In the genomic region with DNA sequence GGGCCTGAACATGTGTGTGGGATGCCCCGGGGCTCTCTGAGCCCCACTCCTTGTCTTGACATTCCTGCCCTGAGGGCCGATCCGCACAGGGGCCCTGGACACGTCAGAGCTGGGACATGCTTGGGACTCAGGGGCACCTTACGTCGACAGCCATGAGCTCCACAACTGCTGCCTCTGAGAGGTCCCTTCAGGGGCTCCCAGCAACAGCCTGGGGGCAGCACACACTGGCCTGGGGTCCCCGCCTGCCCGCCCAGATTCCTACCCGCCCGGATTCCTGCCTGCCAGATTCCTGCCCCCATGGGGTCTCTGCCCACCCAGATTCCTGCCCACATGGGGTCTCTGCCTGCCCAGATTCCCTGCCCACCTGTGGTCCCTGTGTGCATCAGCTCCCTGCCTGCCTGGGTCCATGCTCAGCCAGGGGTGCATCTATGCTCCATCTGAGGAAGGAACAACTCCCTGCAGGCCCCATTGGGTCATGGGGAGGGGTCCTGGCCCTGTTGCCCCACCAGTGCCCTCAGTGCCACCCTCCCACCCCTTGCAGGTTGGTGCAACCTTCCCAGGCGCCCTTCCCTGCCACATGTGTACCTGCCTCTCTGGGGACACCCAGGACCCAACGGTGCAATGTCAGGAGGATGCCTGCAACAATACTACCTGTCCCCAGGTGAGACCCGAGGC, we compare ENCODE assay signal across 20 cellular contexts. TPM values are rescaled to one million over a fixed set of nuclear protein-coding genes. Genes with fewer than 3 reads are reported as not detected.
DNase-seq lines count a peak whose midpoint lies in the region; ATAC-seq lines count a peak whose summit lies in the region.
"Had no signal": no experiment of that assay in that cellular context is flagged by ENCODE, and none has a peak within 500 bp of the region (broad histone marks: within the 10 kb centered on the region; RNA-seq: fewer than 3 reads in every experiment).

No MANE protein-coding gene starts in this region.

- no peak for ATAC-seq in Right ventricle myocardium inferior
- ATAC-seq: A549 had no signal

- peaks cover 2% of the 10 kb centered on the region for H3K79me1 ChIP-seq in neuronal stem cell (ENCODE audit: low read depth, low read length)

- H4K20me1 ChIP-seq in GM23248 (ENCODE audit: insufficient read depth), result no peaks in the 10 kb centered on the region

- no peaks in the 10 kb centered on the region for H3K4me1 ChIP-seq in GM23248 (ENCODE audit: insufficient read depth)
- H3K4me1 ChIP-seq in neuronal stem cell (ENCODE audit: control insufficient read depth in 2 of 2, insufficient read depth in 1 of 2, low read depth in 1 of 2, low read length in 2 of 2), result peaks cover 6 to 15% of the 10 kb centered on the region in 2 donors
- H3K4me1 ChIP-seq: HAP-1 had no signal

- no peak overlapping the region for H3K18ac ChIP-seq in neuronal stem cell (ENCODE audit: low read length)

- no peak overlapping the region for H2BK12ac ChIP-seq in neuronal stem cell (ENCODE audit: low read length)

- intact Hi-C loops in Right ventricle myocardium inferior (cut with DNase I) (no loop called here), cardiac septum (cut with DNase I) (no loop called here)

- H2BK5ac ChIP-seq in neuronal stem cell (ENCODE audit: low read length), result peak overlapping the region; percentile 0

- no peak overlapping the region for H2BK15ac ChIP-seq in neuronal stem cell (ENCODE audit: low read length)

- H2AK5ac ChIP-seq in neuronal stem cell (ENCODE audit: low read depth, low read length), result peak overlapping the region; percentile 84

- H3K36me3 ChIP-seq in GM23248 (ENCODE audit: low read depth), result no peaks in the 10 kb centered on the region
- H3K36me3 ChIP-seq in neuronal stem cell (replicated peaks in 1 of 2; ENCODE audit: control insufficient read depth in 2 of 2, insufficient read depth in 2 of 2, low read length in 2 of 2), result no peaks in the 10 kb centered on the region
- H3K36me3 ChIP-seq: HAP-1 had no signal

- H4K8ac ChIP-seq in neuronal stem cell (ENCODE audit: low read depth, low read length), result no peak overlapping the region

- H2AFZ ChIP-seq in GM23248 (no peak overlapping the region), neuronal stem cell (ENCODE audit: low read length) (no peak overlapping the region)

- H2BK120ac ChIP-seq in neuronal stem cell (ENCODE audit: low read depth, low read length), result no peak overlapping the region

- no peaks in the 10 kb centered on the region for H3F3A ChIP-seq in GM23248 (ENCODE audit: insufficient read depth)

- H3K27ac ChIP-seq in GM23248, result no peak overlapping the region
- no peak overlapping the region for H3K27ac ChIP-seq in neuronal stem cell (replicated peaks; ENCODE audit: low read length)
- H3K27ac ChIP-seq: 22Rv1, A549, C4-2B, HL-60 had no signal

- H3K9me2 ChIP-seq in GM23248 (ENCODE audit: insufficient read depth), result no peaks in the 10 kb centered on the region

- DNase-seq in Right ventricle myocardium inferior (ENCODE audit: missing footprints), result peak; percentile 44
- DNase-seq in cardiac septum (ENCODE audit: low spot score), result no peak
- DNase-seq in GM23248, result peak; percentile 12
- peak; percentile 14 for DNase-seq in RPMI7951 (ENCODE audit: low read depth)
- DNase-seq in neuronal stem cell (ENCODE audit: low spot score), result no peak
- DNase-seq in activated T-cell treated with anti-CD3 and anti-CD28 coated beads, Interleukin-2, amount 50 U/mL, for 1 hour, result no peak
- DNase-seq in OCI-M2 (lab: John Stamatoyannopoulos, UW; ENCODE audit: unreplicated experiment), result no peak
- DNase-seq in NCI-H345 (lab: John Stamatoyannopoulos, UW), result no peak
- DNase-seq: AML-193; Caco-2; CD4-positive, alpha-beta T cell; GF-D8; HFFc6 had no signal

- in situ Hi-C loops in GM23248 (cut with MboI), result no loop called here

- no peak overlapping the region for H3K4me2 ChIP-seq in GM23248 (ENCODE audit: unreplicated experiment)
- no peak overlapping the region for H3K4me2 ChIP-seq in neuronal stem cell (ENCODE audit: insufficient read depth, low read length, poor library complexity, severe bottlenecking)
- H3K4me2 ChIP-seq: A549 had no signal

- no peak overlapping the region for H4K91ac ChIP-seq in neuronal stem cell (ENCODE audit: low read depth, low read length, poor library complexity)

- H3K27me3 ChIP-seq in GM23248 (replicated peaks; ENCODE audit: insufficient read depth), result no peaks in the 10 kb centered on the region
- H3K27me3 ChIP-seq in neuronal stem cell (ENCODE audit: control insufficient read depth in 3 of 3, insufficient read depth in 3 of 3, low read depth in 1 of 3, low read length in 3 of 3), result no peaks in the 10 kb centered on the region

- H3K9me3 ChIP-seq in GM23248 (ENCODE audit: low read depth) (no peaks in the 10 kb centered on the region), neuronal stem cell (replicated peaks in 1 of 2; ENCODE audit: control insufficient read depth in 2 of 2, insufficient read depth in 1 of 2, low read depth in 1 of 2, low read length in 2 of 2) (no peaks in the 10 kb centered on the region)
- H3K9me3 ChIP-seq: A549, Caco-2, HAP-1 had no signal

- H3K4me3 ChIP-seq in GM23248 (no peak overlapping the region), neuronal stem cell (ENCODE audit: low read length in 2 of 2) (no peak overlapping the region)
- H3K4me3 ChIP-seq: A549, HAP-1 had no signal

- no peak overlapping the region for H3K14ac ChIP-seq in neuronal stem cell (ENCODE audit: low read length)

- H3K23ac ChIP-seq in neuronal stem cell (ENCODE audit: low read depth, low read length, poor library complexity), result no peak overlapping the region

- H3K9ac ChIP-seq in GM23248 (no peak overlapping the region), neuronal stem cell (ENCODE audit: low read depth, low read length, poor library complexity) (peak overlapping the region; percentile 44)

- no peaks in the 10 kb centered on the region for H3K79me2 ChIP-seq in GM23248 (ENCODE audit: insufficient read depth)

- no peak overlapping the region for H3K4ac ChIP-seq in neuronal stem cell (ENCODE audit: low read length)

- 36 to 37% methylated on average over 10 to 13 of the region's 13 CpGs for WGBS in GM23248 (ENCODE audit: low coverage in 1 of 2, low lambda C conversion rate in 2 of 2, missing lambda C conversion rate in 2 of 2), 2 experiments
- WGBS in neuronal stem cell (ENCODE audit: extremely low coverage in 2 of 2, insufficient read length in 2 of 2, insufficient replicate concordance in 1 of 2), 2 donors, result no CpG with 5 or more reads among the region's 13 CpGs

RNA-seq across cellular contexts. Expression of gene MUC5B, which starts 35.7 kb away (rescaled TPM):
- total RNA-seq in Right ventricle myocardium inferior (not detected), cardiac septum (not detected)
- not detected in 2 replicates for total RNA-seq in GM23248 (2014; rRNA removed; shearing (Covaris generic))
- polyA plus RNA-seq in GM23248 (2016; fragmentation: Nextera tagmentation; extraction: Ambion mirVana), result not detected in 2 replicates
- not detected in 2 replicates for total RNA-seq in RPMI7951 (2014; rRNA removed; shearing (Covaris generic))
- polyA plus RNA-seq in neuronal stem cell (2013, experiment 1 of 2), result 0.01 TPM
- under 0.01 TPM for polyA plus RNA-seq in neuronal stem cell (2013, experiment 2 of 2)
- total RNA-seq: Caco-2; CD4-positive, alpha-beta T cell; H4; HFFc6 had no signal
- polyA plus RNA-seq: BJ had no signal

RNA-seq across cellular contexts. Expression of gene TOLLIP, which starts 50.9 kb away (rescaled TPM):
- total RNA-seq in Right ventricle myocardium inferior, result 46.8 TPM
- 46.9 TPM for total RNA-seq in cardiac septum
- total RNA-seq in GM23248 (2014; rRNA removed; shearing (Covaris generic)), result 27.3 and 41.7 TPM in 2 replicates
- 53.6 and 57.7 TPM in 2 replicates for polyA plus RNA-seq in GM23248 (2016; fragmentation: Nextera tagmentation; extraction: Ambion mirVana)
- 8.9 and 11.8 TPM in 2 replicates for total RNA-seq in RPMI7951 (2014; rRNA removed; shearing (Covaris generic))
- 16.5 TPM for polyA plus RNA-seq in neuronal stem cell (2013, experiment 1 of 2)
- polyA plus RNA-seq in neuronal stem cell (2013, experiment 2 of 2), result 15.3 TPM

Comparison
In these comparisons a context has a peak if more than half of its experiments do, and no peak if none do; other contexts are left out.
1. DNase-seq: peak in Right ventricle myocardium inferior (single experiment), GM23248 (single experiment) and RPMI7951 (single experiment); none in cardiac septum (single experiment), neuronal stem cell (single experiment), activated T-cell treated with anti-CD3 and anti-CD28 coated beads, Interleukin-2, amount 50 U/mL, for 1 hour (single experiment), OCI-M2 (single experiment) and NCI-H345 (single experiment).